1 cellular context compared by ENCODE assay signal in the genomic region with DNA sequence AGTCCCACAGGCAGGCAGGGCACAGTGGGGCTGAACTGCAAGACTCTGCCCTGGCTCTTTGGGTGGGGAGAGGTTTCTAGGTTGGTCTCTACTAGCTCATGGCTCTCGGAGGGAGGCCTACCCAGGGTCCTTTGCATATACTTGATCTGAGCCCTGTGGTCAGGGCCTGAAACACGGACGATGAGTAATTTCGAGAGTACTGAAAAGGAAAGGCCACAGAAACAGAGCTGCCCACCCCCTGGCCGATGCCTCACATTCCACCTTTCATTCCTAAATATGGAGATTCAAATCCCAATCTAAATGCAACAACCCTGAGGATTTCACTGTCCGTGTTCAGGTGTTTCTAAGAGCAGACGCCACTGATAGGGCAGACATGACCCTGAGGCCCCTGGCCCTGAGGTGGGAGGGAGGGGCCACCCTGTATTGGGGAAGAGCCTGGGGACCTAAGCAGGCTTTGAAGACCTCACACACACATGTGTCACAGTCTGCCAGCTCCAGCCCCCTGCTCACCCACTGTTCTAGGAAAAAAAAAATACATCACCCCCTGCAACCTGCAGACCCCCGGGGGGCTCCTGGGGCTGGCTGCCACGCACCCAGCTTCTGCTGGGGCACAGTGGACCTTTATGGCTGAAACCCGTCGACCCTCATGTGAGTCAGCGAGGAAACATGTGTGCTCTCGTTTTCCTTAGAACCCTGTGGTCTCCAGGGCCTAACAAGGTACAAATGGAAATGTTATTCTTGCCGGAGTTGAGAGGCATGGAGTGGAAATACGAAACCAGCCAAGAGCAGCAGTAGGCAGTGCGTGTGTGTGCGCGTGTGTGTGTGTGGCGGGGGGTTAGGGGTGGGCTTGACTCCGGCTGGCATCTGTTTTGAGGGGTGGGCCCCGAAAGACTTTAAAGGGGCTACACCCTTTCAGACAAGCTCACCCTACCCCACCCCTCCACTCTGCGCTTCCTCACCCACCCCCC.
TF ChIP-seq lines count a peak whose summit lies in the region.

No MANE protein-coding gene starts in this region.

TF ChIP-seq in HepG2, 621 proteins besides CTCF, POLR2A, EP300 and RAD21:
- TF ChIP-seq GABPB1 (CRISPR knock-in tag; IDR thresholded peaks at IDR 0.05) (no peak), SMAD1 (CRISPR knock-in tag; IDR thresholded peaks at IDR 0.05; ENCODE audit: borderline replicate concordance, low read depth) (no peak)
- TF ChIP-seq, protein P1, sequence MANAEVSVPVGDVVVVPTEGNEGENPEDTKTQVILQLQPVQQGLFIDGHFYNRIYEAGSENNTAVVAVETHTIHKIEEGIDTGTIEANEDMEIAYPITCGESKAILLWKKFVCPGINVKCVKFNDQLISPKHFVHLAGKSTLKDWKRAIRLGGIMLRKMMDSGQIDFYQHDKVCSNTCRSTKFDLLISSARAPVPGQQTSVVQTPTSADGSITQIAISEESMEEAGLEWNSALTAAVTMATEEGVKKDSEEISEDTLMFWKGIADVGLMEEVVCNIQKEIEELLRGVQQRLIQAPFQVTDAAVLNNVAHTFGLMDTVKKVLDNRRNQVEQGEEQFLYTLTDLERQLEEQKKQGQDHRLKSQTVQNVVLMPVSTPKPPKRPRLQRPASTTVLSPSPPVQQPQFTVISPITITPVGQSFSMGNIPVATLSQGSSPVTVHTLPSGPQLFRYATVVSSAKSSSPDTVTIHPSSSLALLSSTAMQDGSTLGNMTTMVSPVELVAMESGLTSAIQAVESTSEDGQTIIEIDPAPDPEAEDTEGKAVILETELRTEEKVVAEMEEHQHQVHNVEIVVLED (CRISPR knock-in tag; IDR thresholded peaks at IDR 0.05; ENCODE audit: borderline replicate concordance), result no peak
